Comparison of ENCODE assay signal across 18 cellular contexts in genomic region chr13:95920485-95920884, GRCh38.
A peak's percentile ranks its signal among the peaks of the same experiment; 100 is the strongest.
DNase-seq lines count a peak whose midpoint lies in the region; ATAC-seq and TF ChIP-seq lines count a peak whose summit lies in the region.
"Had no signal": no experiment of that assay in that cellular context is flagged by ENCODE, and none has a peak within 500 bp of the region (broad histone marks: within the 10 kb centered on the region; RNA-seq: fewer than 3 reads in every experiment).

No MANE protein-coding gene starts in this region.

- no peaks in the 10 kb centered on the region for H3K4me1 Mint-ChIP-seq in natural killer cell treated with Interleukin-12 subunit alpha and Interleukin-12 subunit beta and Interleukin-15 and Interleukin-18, amount 100 ng/mL, for 72 hours (ENCODE audit: low read depth in 2 of 2)
- H3K4me1 Mint-ChIP-seq in activated naive CD8-positive, alpha-beta T cell treated with anti-CD3 and anti-CD28 coated beads, Interleukin-2, amount 50 U/mL, for 24 hours, result no peaks in the 10 kb centered on the region
- H3K4me1 Mint-ChIP-seq: T-cell had no signal

- no peak overlapping the region for H3K27ac Mint-ChIP-seq in natural killer cell treated with Interleukin-12 subunit alpha and Interleukin-12 subunit beta and Interleukin-15 and Interleukin-18, amount 100 ng/mL, for 72 hours
- no peak overlapping the region for H3K27ac Mint-ChIP-seq in activated naive CD8-positive, alpha-beta T cell treated with anti-CD3 and anti-CD28 coated beads, Interleukin-2, amount 50 U/mL, for 24 hours
- H3K27ac Mint-ChIP-seq: T-cell had no signal

- H3K4me3 ChIP-seq in HEK293 (ENCODE audit: low read depth, low read length), result no peak overlapping the region

- CTCF ChIA-PET in HEK293 (lab: Yijun Ruan, JAX), result no interaction called here

- H3K4me3 Mint-ChIP-seq in natural killer cell treated with Interleukin-12 subunit alpha and Interleukin-12 subunit beta and Interleukin-15 and Interleukin-18, amount 100 ng/mL, for 72 hours, result no peak overlapping the region
- no peak overlapping the region for H3K4me3 Mint-ChIP-seq in activated naive CD8-positive, alpha-beta T cell treated with anti-CD3 and anti-CD28 coated beads, Interleukin-2, amount 50 U/mL, for 24 hours
- H3K4me3 Mint-ChIP-seq: T-cell had no signal

- ATAC-seq in natural killer cell treated with Interleukin-12 subunit alpha and Interleukin-12 subunit beta and Interleukin-15 and Interleukin-18, amount 100 ng/mL, for 72 hours, result no peak
- ATAC-seq in activated naive CD8-positive, alpha-beta T cell treated with anti-CD3 and anti-CD28 coated beads, Interleukin-2, amount 50 U/mL, for 24 hours, result no peak
- ATAC-seq: HCT116, Panc1, T-cell had no signal

- no peaks in the 10 kb centered on the region for H3K36me3 Mint-ChIP-seq in natural killer cell treated with Interleukin-12 subunit alpha and Interleukin-12 subunit beta and Interleukin-15 and Interleukin-18, amount 100 ng/mL, for 72 hours
- H3K36me3 Mint-ChIP-seq in activated naive CD8-positive, alpha-beta T cell treated with anti-CD3 and anti-CD28 coated beads, Interleukin-2, amount 50 U/mL, for 24 hours (ENCODE audit: low read depth), result no peaks in the 10 kb centered on the region
- H3K36me3 Mint-ChIP-seq: T-cell had no signal

- no peak for TF ChIP-seq CTCF in HEK293 (tag by site-specific recombination; IDR thresholded peaks at IDR 0.05)

- POLR2A ChIA-PET in HEK293 (lab: Yijun Ruan, JAX), result no interaction called here

- H3K9me3 Mint-ChIP-seq in natural killer cell treated with Interleukin-12 subunit alpha and Interleukin-12 subunit beta and Interleukin-15 and Interleukin-18, amount 100 ng/mL, for 72 hours, result peaks cover 10% of the 10 kb centered on the region
- H3K9me3 Mint-ChIP-seq in activated naive CD8-positive, alpha-beta T cell treated with anti-CD3 and anti-CD28 coated beads, Interleukin-2, amount 50 U/mL, for 24 hours, result no peaks in the 10 kb centered on the region

- H3K27me3 Mint-ChIP-seq in natural killer cell treated with Interleukin-12 subunit alpha and Interleukin-12 subunit beta and Interleukin-15 and Interleukin-18, amount 100 ng/mL, for 72 hours, result no peaks in the 10 kb centered on the region
- H3K27me3 Mint-ChIP-seq in activated naive CD8-positive, alpha-beta T cell treated with anti-CD3 and anti-CD28 coated beads, Interleukin-2, amount 50 U/mL, for 24 hours, result no peaks in the 10 kb centered on the region
- H3K27me3 Mint-ChIP-seq: T-cell had no signal

- no peaks in the 10 kb centered on the region for H3K9me3 ChIP-seq in HEK293 (ENCODE audit: control insufficient read depth, insufficient read depth, low read depth, low read length)
- H3K9me3 ChIP-seq: BE2C had no signal

- DNase-seq in Caki2 (ENCODE audit: low read depth), result peak; percentile 9
- DNase-seq in NCI-H69 (lab: John Stamatoyannopoulos, UW), result peak; percentile 28
- peak; percentile 34 for DNase-seq in left kidney (ENCODE audit: low read depth, low spot score)
- DNase-seq in natural killer cell treated with Interleukin-12 subunit alpha and Interleukin-12 subunit beta and Interleukin-15 and Interleukin-18, amount 100 ng/mL, for 72 hours (ENCODE audit: low spot score), result no peak
- no peak for DNase-seq in activated effector memory CD4-positive, alpha-beta T cell treated with Interleukin-2 at 50 U/mL for 16 hours
- DNase-seq in activated naive CD8-positive, alpha-beta T cell treated with anti-CD3 and anti-CD28 coated beads, Interleukin-2, amount 50 U/mL, for 24 hours, result no peak
- DNase-seq: BE2C, DMS79 treated with DMSO at 0.1 percent for 48 hours, Kasumi-1, MM.1S, NCI-H1048, NCI-H1417 treated with DMSO at 0.1 percent for 48 hours, NCI-H187 treated with DMSO at 0.1 percent for 48 hours, NCI-H82, T-cell had no signal

- no peak overlapping the region for H3K27ac ChIP-seq in HEK293 (ENCODE audit: extremely low read depth, low read depth, low read length)

- no peaks in the 10 kb centered on the region; a peak in 2 of 3 replicates for H3K36me3 ChIP-seq in HEK293 (ENCODE audit: control insufficient read depth in 2 of 2, insufficient read depth in 1 of 2, low read length in 2 of 2)
- H3K36me3 ChIP-seq: BE2C had no signal

- H3K4me1 ChIP-seq in HEK293 (ENCODE audit: control insufficient read depth, insufficient read depth, low read length), result peaks cover 5% of the 10 kb centered on the region; the same call in 1 of the 2 replicates
- H3K4me1 ChIP-seq: BE2C had no signal

- in situ Hi-C loops in Caki2 (cut with HindIII; ENCODE audit: low pct_unique_long_range_greater_than_20kb, low sequenced_read_pairs), result no loop called here

TF ChIP-seq in HEK293, 187 proteins besides CTCF, POLR2A, EP300 and RAD21:
- TF ChIP-seq PRDM6 (tag by site-specific recombination; IDR thresholded peaks at IDR 0.05) (peak; percentile 54), ZBTB44 (tag by site-specific recombination; IDR thresholded peaks at IDR 0.05) (0 out of 2 replicates have a peak, but pooled peaks have one; percentile 9), FEZF1 (tag by site-specific recombination; IDR thresholded peaks at IDR 0.05) (peak; percentile 43), ZNF488 (tag by site-specific recombination; IDR thresholded peaks at IDR 0.05) (no peak)

Comparison
In these comparisons a context has a peak if more than half of its experiments do, and no peak if none do; other contexts are left out.
1. DNase-seq: peak in Caki2 (single experiment), NCI-H69 (single experiment) and left kidney (single experiment); none in natural killer cell treated with Interleukin-12 subunit alpha and Interleukin-12 subunit beta and Interleukin-15 and Interleukin-18, amount 100 ng/mL, for 72 hours (single experiment), activated effector memory CD4-positive, alpha-beta T cell treated with Interleukin-2 at 50 U/mL for 16 hours (single experiment) and activated naive CD8-positive, alpha-beta T cell treated with anti-CD3 and anti-CD28 coated beads, Interleukin-2, amount 50 U/mL, for 24 hours (single experiment).